In genomic region chr6:34934516-34934915, GRCh38 we compare ENCODE assay signal across 13 cellular contexts. TPM values are rescaled to one million over a fixed set of nuclear protein-coding genes. Genes with fewer than 3 reads are reported as not detected.
A peak's percentile ranks its signal among the peaks of the same experiment; 100 is the strongest.
DNase-seq lines count a peak whose midpoint lies in the region; ATAC-seq and TF ChIP-seq lines count a peak whose summit lies in the region.
"Had no signal": no experiment of that assay in that cellular context is flagged by ENCODE, and none has a peak within 500 bp of the region (broad histone marks: within the 10 kb centered on the region; RNA-seq: fewer than 3 reads in every experiment).

No MANE protein-coding gene starts in this region.

- H3K9me3 ChIP-seq in stomach (no peaks in the 10 kb centered on the region), colonic mucosa (no peaks in the 10 kb centered on the region)

- H3K4me3 ChIP-seq in coronary artery, result no peak overlapping the region
- H3K4me3 ChIP-seq in stomach, result no peak overlapping the region
- H3K4me3 ChIP-seq in colonic mucosa, result no peak overlapping the region

- TF ChIP-seq POLR2A in stomach (IDR thresholded peaks at IDR 0.05), result no peak

- ATAC-seq in left colon (no peak), HG02678 (IDR thresholded peaks at IDR 0.05; ENCODE audit: unreplicated experiment) (no peak)

- no peaks in the 10 kb centered on the region for H3K36me3 ChIP-seq in stomach
- no peaks in the 10 kb centered on the region for H3K36me3 ChIP-seq in colonic mucosa
- H3K36me3 ChIP-seq: WERI-Rb-1 had no signal

- TF ChIP-seq EP300 in stomach (IDR thresholded peaks at IDR 0.05), result no peak

- no peak overlapping the region for H3K27ac ChIP-seq in coronary artery
- peak overlapping the region in 1 of 5 donors; percentile 9 for H3K27ac ChIP-seq in stomach
- no peak overlapping the region for H3K27ac ChIP-seq in colonic mucosa
- H3K27ac ChIP-seq: WERI-Rb-1 had no signal

- intact Hi-C loops in left colon (cut with DNase I, micrococcal nuclease), result no loop called here
- intact Hi-C loops in stomach (cut with DNase I; ENCODE audit: low total_unique reads), result no loop called here
- intact Hi-C loops in colonic mucosa (cut with DNase I), result no loop called here

- 23 to 40% (median 26%) methylated on average over 5 of the region's 5 CpGs for WGBS in stomach, 5 donors

- H3K4me1 ChIP-seq in stomach (peaks cover 15 to 43% (median 23%) of the 10 kb centered on the region in 4 donors), colonic mucosa (no peaks in the 10 kb centered on the region)

- DNase-seq in NCI-H446 treated with DMSO at 0.1 percent for 48 hours (lab: John Stamatoyannopoulos, UW) (peak; percentile 10), coronary artery (ENCODE audit: low spot score) (peak; percentile 81), left colon (peak; percentile 25 to 52), stomach (peak; percentile 94), NCI-H524 treated with DMSO at 0.1 percent for 48 hours (lab: John Stamatoyannopoulos, UW) (no peak), C1 segment of cervical spinal cord (lab: John Stamatoyannopoulos, UW) (no peak), colonic mucosa (no peak)
- DNase-seq: COR-L47, cortex of kidney, naive B cell, NCI-H1105 treated with DMSO at 0.1 percent for 48 hours, WERI-Rb-1 had no signal

- no peak for TF ChIP-seq CTCF in coronary artery (IDR thresholded peaks at IDR 0.05)
- no peak for TF ChIP-seq CTCF in stomach (IDR thresholded peaks at IDR 0.05)
- no peak for TF ChIP-seq CTCF in colonic mucosa (IDR thresholded peaks at IDR 0.05)

- H3K9ac ChIP-seq in colonic mucosa (ENCODE audit: low read depth in 2 of 2, low read length in 2 of 2), result no peak overlapping the region

- H3K27me3 ChIP-seq in stomach, result no peaks in the 10 kb centered on the region
- no peaks in the 10 kb centered on the region for H3K27me3 ChIP-seq in colonic mucosa

RNA-seq across cellular contexts. Expression of gene ANKS1A, which starts 45.5 kb away (rescaled TPM):
- 10 to 100 TPM; 31.8 to 32.0 TPM for total RNA-seq in left colon
- total RNA-seq in stomach, result 10 to 100 TPM; 20.0 to 40.6 (median 23.9) TPM
- polyA plus RNA-seq in stomach, result 1 to 10 TPM; 6.1 to 7.0 (median 6.7) TPM
- total RNA-seq in colonic mucosa, result 10 to 100 TPM; 25.3 to 26.0 TPM

RNA-seq across cellular contexts. Expression of gene TAF11, which starts 46.7 kb away (rescaled TPM):
- total RNA-seq in left colon, result 10 to 100 TPM; 21.6 to 25.0 TPM
- total RNA-seq in stomach, result 10 to 100 TPM in 3 of 5 donors, 1 to 10 TPM in 2; 4.9 to 29.9 (median 11.9) TPM
- polyA plus RNA-seq in stomach, result 10 to 100 TPM; 26.8 to 40.8 (median 28.1) TPM
- 10 to 100 TPM; 24.6 to 27.4 TPM for total RNA-seq in colonic mucosa

Comparison
In these comparisons a context has a peak if more than half of its experiments do, and no peak if none do; other contexts are left out.
1. DNase-seq: peak in NCI-H446 treated with DMSO at 0.1 percent for 48 hours (single experiment), coronary artery (single experiment), left colon (2 of 2) and stomach (single experiment); none in NCI-H524 treated with DMSO at 0.1 percent for 48 hours (single experiment), C1 segment of cervical spinal cord (0 of 14) and colonic mucosa (single experiment).